ENCODE assay signal across 8 cellular contexts in the genomic region with DNA sequence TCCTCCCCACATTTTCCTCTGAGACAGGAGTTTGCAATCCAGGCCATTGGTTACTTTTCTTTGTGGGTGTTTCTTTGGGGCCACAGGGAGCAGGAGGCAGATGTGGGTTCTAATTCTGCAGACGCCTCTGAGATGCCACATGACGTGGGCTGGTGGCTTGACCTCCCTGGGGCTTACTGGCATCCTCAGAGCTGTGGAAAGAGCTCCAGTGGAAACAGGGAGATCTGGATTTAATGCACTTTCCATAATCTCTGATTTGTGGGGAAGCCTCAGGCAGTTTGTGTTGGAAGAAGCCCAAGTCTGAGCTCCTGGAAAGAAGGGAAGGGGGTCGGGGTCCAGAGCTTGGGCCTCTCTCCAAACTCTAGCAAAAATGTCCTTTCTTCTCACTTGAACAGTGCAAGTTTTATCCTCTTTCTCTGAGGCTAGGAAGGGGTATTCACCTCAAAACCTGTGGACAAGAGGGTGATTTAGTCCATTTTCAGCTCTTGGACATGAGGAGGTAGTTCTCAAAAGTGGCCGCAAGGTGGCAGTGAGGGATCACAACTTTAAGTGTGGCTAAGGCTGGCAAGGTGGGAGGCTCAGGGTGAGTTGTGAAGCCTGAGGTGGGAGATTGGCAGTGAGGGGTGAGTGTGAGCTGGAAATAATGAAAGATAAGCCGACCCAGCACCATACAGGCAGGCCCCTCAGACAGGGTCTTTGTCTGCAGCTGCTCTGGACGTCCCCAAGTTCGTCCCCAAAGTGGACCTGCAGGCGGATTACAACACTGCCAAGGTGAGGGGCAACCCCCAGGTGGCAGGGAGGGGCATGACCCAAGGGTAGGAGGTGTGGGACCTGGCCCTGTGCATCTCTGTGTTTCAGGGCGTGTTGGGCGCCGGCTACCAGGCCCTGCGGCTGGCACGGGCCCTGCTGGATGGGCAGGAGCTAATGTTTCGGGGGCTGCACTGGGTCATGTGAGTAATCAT. TPM values are rescaled to one million over a fixed set of nuclear protein-coding genes. Genes with fewer than 3 reads are reported as not detected.
DNase-seq lines count a peak whose midpoint lies in the region; ATAC-seq and TF ChIP-seq lines count a peak whose summit lies in the region.

No MANE protein-coding gene starts in this region.

- no peaks in the 10 kb centered on the region for H3K27me3 Mint-ChIP-seq in MCF 10A (ENCODE audit: insufficient read depth, unreplicated experiment)

- H3K9me3 ChIP-seq in WERI-Rb-1 (ENCODE audit: severe bottlenecking) = no peaks in the 10 kb centered on the region

- H3K4me1 Mint-ChIP-seq in MCF 10A (ENCODE audit: insufficient read depth, unreplicated experiment) = peaks cover 29% of the 10 kb centered on the region

- BruUV-seq in MCF 10A (replicated peaks; lab: Mats Ljungman, UMichigan) = no TSS peak

- POLR2A ChIA-PET in MCF 10A (lab: Yijun Ruan, JAX) = interaction anchor here (0.6 to 1.4 kb wide), 14 partner anchors 8 to 730 kb away, joined by 3 to 11 read pairs (median 4); partner anchors contain the start of genes IKBKE and RASSF5

- ATAC-seq in GM18868 (IDR thresholded peaks at IDR 0.05; ENCODE audit: unreplicated experiment) = peak; percentile 51
- ATAC-seq in HG03460 (IDR thresholded peaks at IDR 0.05; ENCODE audit: unreplicated experiment) = no peak

- no peak overlapping the region for H3K4me3 Mint-ChIP-seq in MCF 10A (ENCODE audit: unreplicated experiment)

- DNase-seq in AG08395 (ENCODE audit: low spot score) = peak; percentile 87
- DNase-seq in NCI-H2171 treated with DMSO at 0.1 percent for 48 hours (lab: John Stamatoyannopoulos, UW) = peak; percentile 85
- peak; percentile 88 for DNase-seq in WERI-Rb-1
- peak; percentile 93 for DNase-seq in MCF 10A (ENCODE audit: unreplicated experiment)
- peak; percentile 83 for DNase-seq in islet precursor cell
- DNase-seq in stimulated activated CD4-positive, alpha-beta T cell treated with anti-CD3 and anti-CD28 coated beads, Interleukin-4, amount 100 ng/mL, for 24 hours = peak; percentile 74

- intact Hi-C loops in MCF 10A (cut with micrococcal nuclease) = loop anchor here (1.0 to 10.0 kb wide), 3 partner anchors 9 to 595 kb away; partner anchors contain the start of gene IKBKE

- no peaks in the 10 kb centered on the region for H3K36me3 ChIP-seq in WERI-Rb-1

- H3K36me3 Mint-ChIP-seq in MCF 10A (ENCODE audit: insufficient read depth, unreplicated experiment) = peaks cover 29% of the 10 kb centered on the region

- TF ChIP-seq CTCF in WERI-Rb-1 (IDR thresholded peaks at IDR 0.05; ENCODE audit: low read depth, low read length) = peak; percentile 94
- peak; percentile 97 for TF ChIP-seq CTCF in MCF 10A (IDR thresholded peaks at IDR 0.05; ENCODE audit: unreplicated experiment)

- no peak overlapping the region; the same call in 1 of the 2 replicates for H3K27ac ChIP-seq in WERI-Rb-1

- no peak overlapping the region for H3K4me3 ChIP-seq in WERI-Rb-1 (ENCODE audit: low read depth, low read length)

- no peaks in the 10 kb centered on the region for H3K27me3 ChIP-seq in WERI-Rb-1 (ENCODE audit: insufficient read depth, low read depth, severe bottlenecking)

- no peaks in the 10 kb centered on the region for H3K9me3 Mint-ChIP-seq in MCF 10A (ENCODE audit: unreplicated experiment)

- no peak overlapping the region for H3K27ac Mint-ChIP-seq in MCF 10A (ENCODE audit: low read depth, unreplicated experiment)

- CTCF ChIA-PET in MCF 10A (lab: Yijun Ruan, JAX) = interaction anchor here (0.6 to 11.0 kb wide), 77 partner anchors 9 to 1256 kb away, joined by 3 to 268 read pairs (median 4); partner anchors contain the start of genes DYRK3, EIF2D and IKBKE

RNA-seq across cellular contexts. Expression of gene IKBKE, which starts 9.2 kb away (rescaled TPM):
- 7.1 and 12.1 TPM in 2 replicates for total RNA-seq in MCF 10A (2022)

RNA-seq across cellular contexts. Expression of gene RASSF5, which starts 27.9 kb away (rescaled TPM):
- total RNA-seq in MCF 10A (2022) = 8.3 and 9.6 TPM in 2 replicates
